In genomic region chr2:173354601-173355131, GRCh38 we compare ENCODE assay signal across 8 cellular contexts. TPM values are rescaled to one million over a fixed set of nuclear protein-coding genes. Genes with fewer than 3 reads are reported as not detected.
DNase-seq lines count a peak whose midpoint lies in the region; ATAC-seq and TF ChIP-seq lines count a peak whose summit lies in the region.

Gene CDCA7, plus strand, starts transcription at chr2:173354872. Its CDS starts 92 bp downstream, at chr2:173354964.

- BruUV-seq in Caco-2 (replicated peaks; lab: Mats Ljungman, UMichigan): no TSS peak

- ATAC-seq in GM19463 (IDR thresholded peaks at IDR 0.05; ENCODE audit: unreplicated experiment): peak; percentile 70

- peak; percentile 82 to 91 for DNase-seq in Caco-2
- DNase-seq in HPDE6-E6E7 (ENCODE audit: extremely low spot score): peak; percentile 82
- peak; percentile 70 for DNase-seq in NT2/D1 (ENCODE audit: low read depth, low spot score)
- peak; percentile 63 for DNase-seq in activated T-cell treated with anti-CD3 and anti-CD28 coated beads for 24 hours (ENCODE audit: low read depth)
- DNase-seq in fibroblast of gingiva (ENCODE audit: low read depth): peak; percentile 46

- H3K4me3 ChIP-seq in Caco-2 (ENCODE audit: low read depth, low read length) (peak within 1 kb of the TSS; percentile 95), NT2/D1 (ENCODE audit: insufficient read length, low read depth) (peak within 1 kb of the TSS; percentile 96), thymus (ENCODE audit: low read length) (peak within 1 kb of the TSS; percentile 62)

- CTCF ChIA-PET in Caco-2 (lab: Charles Lee): interaction anchor here (0.6 kb wide), 1 partner anchor 68 kb away, joined by 3 read pairs; no protein-coding TSS in a partner anchor

- H3K4me1 Mint-ChIP-seq in Caco-2 (ENCODE audit: low read depth, unreplicated experiment) (peaks cover 29% of the 10 kb centered on the region), nephron (peaks cover 27% of the 10 kb centered on the region)

- peak within 1 kb of the TSS; percentile 97 for H3K27ac Mint-ChIP-seq in Caco-2 (ENCODE audit: unreplicated experiment)
- H3K27ac Mint-ChIP-seq in nephron: peak within 1 kb of the TSS; percentile 94 to 97 (median 96)

- H3K9me3 Mint-ChIP-seq in Caco-2 (ENCODE audit: unreplicated experiment) (peaks cover 10% of the 10 kb centered on the region), nephron (no peaks in the 10 kb centered on the region)

- H3K9ac ChIP-seq in NT2/D1 (ENCODE audit: insufficient read length, low read depth): peak within 1 kb of the TSS; percentile 98

- H3K27me3 Mint-ChIP-seq in Caco-2 (ENCODE audit: insufficient read depth, unreplicated experiment): no peaks in the 10 kb centered on the region
- peaks cover 10% of the 10 kb centered on the region for H3K27me3 Mint-ChIP-seq in nephron (ENCODE audit: low read depth)

- H3K27me3 ChIP-seq in Caco-2 (replicated peaks; ENCODE audit: control insufficient read depth, insufficient read depth, low read length) (no peaks in the 10 kb centered on the region), NT2/D1 (ENCODE audit: insufficient read depth, insufficient read length) (no peaks in the 10 kb centered on the region), thymus (ENCODE audit: control insufficient read depth, insufficient read depth) (no peaks in the 10 kb centered on the region)

- POLR2A ChIA-PET in Caco-2 (lab: Charles Lee): no interaction called here

- under 1% methylated on average over 48 of the region's 48 CpGs for WGBS in thymus

- peaks cover 29% of the 10 kb centered on the region for H3K36me3 Mint-ChIP-seq in Caco-2 (ENCODE audit: insufficient read depth, unreplicated experiment)
- H3K36me3 Mint-ChIP-seq in nephron (ENCODE audit: low read depth): peaks cover under 1% of the 10 kb centered on the region

- H3K4me1 ChIP-seq in Caco-2 (peaks cover 22% of the 10 kb centered on the region), NT2/D1 (ENCODE audit: insufficient read depth, insufficient read length) (no peaks in the 10 kb centered on the region), thymus (ENCODE audit: control insufficient read depth, insufficient read depth, low read length) (peaks cover 11% of the 10 kb centered on the region)

- intact Hi-C loops in Caco-2 (cut with micrococcal nuclease; ENCODE audit: unreplicated experiment): loop anchor here (1.0 kb wide), 2 partner anchors 68 to 327 kb away; no protein-coding TSS in a partner anchor

- H3K4me3 Mint-ChIP-seq in Caco-2 (ENCODE audit: unreplicated experiment): peak within 1 kb of the TSS; percentile 96
- H3K4me3 Mint-ChIP-seq in nephron: peak within 1 kb of the TSS; percentile 92 to 95 (median 93)

- TF ChIP-seq CTCF in Caco-2 (IDR thresholded peaks at IDR 0.05; ENCODE audit: insufficient read depth in 1 of 2, low read depth in 1 of 2, low read length in 1 of 2, severe bottlenecking in 1 of 2, unreplicated experiment in 1 of 2) (no peak), nephron (IDR thresholded peaks at IDR 0.05; ENCODE audit: unreplicated experiment in 3 of 3) (no peak)

- no peaks in the 10 kb centered on the region for H3K36me3 ChIP-seq in Caco-2 (ENCODE audit: control insufficient read depth, insufficient read depth, low read length)
- H3K36me3 ChIP-seq in NT2/D1 (ENCODE audit: insufficient read depth, insufficient read length, low read length): peaks cover 30% of the 10 kb centered on the region
- H3K36me3 ChIP-seq in thymus (ENCODE audit: control insufficient read depth, insufficient read depth): no peaks in the 10 kb centered on the region

- H3K9me3 ChIP-seq in Caco-2 (no peaks in the 10 kb centered on the region), NT2/D1 (ENCODE audit: insufficient read depth, low read length) (no peaks in the 10 kb centered on the region), thymus (ENCODE audit: control insufficient read depth) (no peaks in the 10 kb centered on the region)

- H3K27ac ChIP-seq in thymus (ENCODE audit: low read depth): peak within 1 kb of the TSS; percentile 71

RNA-seq across cellular contexts. Expression of gene CDCA7, which starts in this region (rescaled TPM):
- 51.1 and 58.1 TPM in 2 replicates for total RNA-seq in Caco-2 (2022)
- 44.7 TPM for polyA plus RNA-seq in thymus

Comparison
In these comparisons a context has a peak if more than half of its experiments do, and no peak if none do; other contexts are left out.
1. Peak in every context shown above with its lines: DNase-seq, ATAC-seq, H3K4me3 ChIP-seq and H3K27ac ChIP-seq.